ENCODE assay signal across 11 cellular contexts in genomic region chr14:52741865-52742264, GRCh38. TPM values are rescaled to one million over a fixed set of nuclear protein-coding genes. Genes with fewer than 3 reads are reported as not detected.
A peak's percentile ranks its signal among the peaks of the same experiment; 100 is the strongest.
DNase-seq lines count a peak whose midpoint lies in the region; ATAC-seq and TF ChIP-seq lines count a peak whose summit lies in the region.
"Had no signal": no experiment of that assay in that cellular context is flagged by ENCODE, and none has a peak within 500 bp of the region (broad histone marks: within the 10 kb centered on the region; RNA-seq: fewer than 3 reads in every experiment).

No MANE protein-coding gene starts in this region.

- no peak for DNase-seq in activated naive CD4-positive, alpha-beta T cell treated with anti-CD3 and anti-CD28 coated beads, Interleukin-2, amount 10 ng/mL, durations not matched to agents 7 days and 5 days
- no peak for DNase-seq in activated naive CD4-positive, alpha-beta T cell treated with anti-CD3 and anti-CD28 coated beads, Interleukin-2, amount 50 U/mL, for 16 hours
- DNase-seq in tibial nerve (ENCODE audit: low spot score in 2 of 2) (no peak), HuH-7.5 (ENCODE audit: low spot score) (no peak), mammary epithelial cell (no peak), breast epithelium (ENCODE audit: low spot score in 2 of 2) (no peak)
- DNase-seq: C1 segment of cervical spinal cord, sigmoid colon had no signal

- H3K79me2 ChIP-seq in mammary epithelial cell (ENCODE audit: insufficient read depth, low read length) = peaks cover 50% of the 10 kb centered on the region

- H3K27me3 Mint-ChIP-seq in activated naive CD4-positive, alpha-beta T cell treated with anti-CD3 and anti-CD28 coated beads, Interleukin-2, amount 10 ng/mL, durations not matched to agents 7 days and 5 days = no peaks in the 10 kb centered on the region
- H3K27me3 Mint-ChIP-seq in dendritic cell treated with granulocyte-macrophage colony-stimulating factor and Interleukin-4, amounts not matched to agents 40 ng/mL and 50 ng/mL, for 4 days = no peaks in the 10 kb centered on the region

- no peak overlapping the region for H2AFZ ChIP-seq in mammary epithelial cell (ENCODE audit: low read depth, low read length)

- no peaks in the 10 kb centered on the region for H3K9me3 Mint-ChIP-seq in activated naive CD4-positive, alpha-beta T cell treated with anti-CD3 and anti-CD28 coated beads, Interleukin-2, amount 10 ng/mL, durations not matched to agents 7 days and 5 days
- H3K9me3 Mint-ChIP-seq in dendritic cell treated with granulocyte-macrophage colony-stimulating factor and Interleukin-4, amounts not matched to agents 40 ng/mL and 50 ng/mL, for 4 days = no peaks in the 10 kb centered on the region

- H3K36me3 ChIP-seq in tibial nerve = peaks cover 0 to 11% (median 0%) of the 10 kb centered on the region in 3 donors
- H3K36me3 ChIP-seq in mammary epithelial cell (ENCODE audit: insufficient read depth, low read length) = peaks cover 2% of the 10 kb centered on the region
- no peaks in the 10 kb centered on the region for H3K36me3 ChIP-seq in breast epithelium
- H3K36me3 ChIP-seq: thoracic aorta had no signal

- H3K27ac Mint-ChIP-seq in activated naive CD4-positive, alpha-beta T cell treated with anti-CD3 and anti-CD28 coated beads, Interleukin-2, amount 10 ng/mL, durations not matched to agents 7 days and 5 days = peak overlapping the region; percentile 93
- H3K27ac Mint-ChIP-seq in dendritic cell treated with granulocyte-macrophage colony-stimulating factor and Interleukin-4, amounts not matched to agents 40 ng/mL and 50 ng/mL, for 4 days = peak overlapping the region; percentile 85

- in situ Hi-C loops in mammary epithelial cell (cut with MboI; ENCODE audit: low sequenced_read_pairs in 2 of 2) = no loop called here

- no peaks in the 10 kb centered on the region for H4K20me1 ChIP-seq in mammary epithelial cell (ENCODE audit: insufficient read depth, low read length)

- peaks cover 41% of the 10 kb centered on the region for H3K36me3 Mint-ChIP-seq in activated naive CD4-positive, alpha-beta T cell treated with anti-CD3 and anti-CD28 coated beads, Interleukin-2, amount 10 ng/mL, durations not matched to agents 7 days and 5 days
- H3K36me3 Mint-ChIP-seq in dendritic cell treated with granulocyte-macrophage colony-stimulating factor and Interleukin-4, amounts not matched to agents 40 ng/mL and 50 ng/mL, for 4 days (ENCODE audit: low read depth) = peaks cover 34% of the 10 kb centered on the region

- H3K27me3 ChIP-seq in tibial nerve (no peaks in the 10 kb centered on the region), mammary epithelial cell (ENCODE audit: insufficient read depth, low read length) (no peaks in the 10 kb centered on the region), breast epithelium (no peaks in the 10 kb centered on the region)
- H3K27me3 ChIP-seq: sigmoid colon had no signal

- no peak for TF ChIP-seq CTCF in tibial nerve (IDR thresholded peaks at IDR 0.05)
- TF ChIP-seq CTCF in mammary epithelial cell (conservative IDR thresholded peaks at IDR 0.05 in 1 of 2, IDR thresholded peaks at IDR 0.05 in 1 of 2; ENCODE audit: extremely low read depth in 1 of 2, insufficient read depth in 1 of 2, low read depth in 1 of 2, low read length in 2 of 2) = no peak
- no peak for TF ChIP-seq CTCF in breast epithelium (IDR thresholded peaks at IDR 0.05)

- no peak overlapping the region for H3K4me2 ChIP-seq in mammary epithelial cell (ENCODE audit: insufficient read depth, low read depth, low read length)

- peak overlapping the region; percentile 52 for H3K4me3 Mint-ChIP-seq in activated naive CD4-positive, alpha-beta T cell treated with anti-CD3 and anti-CD28 coated beads, Interleukin-2, amount 10 ng/mL, durations not matched to agents 7 days and 5 days
- peak overlapping the region; percentile 9 for H3K4me3 Mint-ChIP-seq in dendritic cell treated with granulocyte-macrophage colony-stimulating factor and Interleukin-4, amounts not matched to agents 40 ng/mL and 50 ng/mL, for 4 days

- no TSS peak for BruUV-seq in mammary epithelial cell (replicated peaks; lab: Mats Ljungman, UMichigan)

- dilution Hi-C loops in mammary epithelial cell (cut with HindIII; ENCODE audit: low sequenced_read_pairs) = no loop called here

- TF ChIP-seq EP300 in tibial nerve (IDR thresholded peaks at IDR 0.05) = no peak

- peaks cover 61% of the 10 kb centered on the region for H3K4me1 Mint-ChIP-seq in activated naive CD4-positive, alpha-beta T cell treated with anti-CD3 and anti-CD28 coated beads, Interleukin-2, amount 10 ng/mL, durations not matched to agents 7 days and 5 days
- H3K4me1 Mint-ChIP-seq in dendritic cell treated with granulocyte-macrophage colony-stimulating factor and Interleukin-4, amounts not matched to agents 40 ng/mL and 50 ng/mL, for 4 days (ENCODE audit: low read depth) = peaks cover 26% of the 10 kb centered on the region

- no peaks in the 10 kb centered on the region for H3K9me3 ChIP-seq in tibial nerve
- no peaks in the 10 kb centered on the region for H3K9me3 ChIP-seq in mammary epithelial cell (replicated peaks; ENCODE audit: insufficient read depth, low read length)
- no peaks in the 10 kb centered on the region for H3K9me3 ChIP-seq in breast epithelium
- H3K9me3 ChIP-seq: sigmoid colon, thoracic aorta had no signal

- H3K4me3 ChIP-seq in tibial nerve = no peak overlapping the region
- no peak overlapping the region for H3K4me3 ChIP-seq in mammary epithelial cell (replicated peaks in 1 of 3; ENCODE audit: insufficient read depth in 1 of 3, low read depth in 2 of 3, low read length in 3 of 3)
- no peak overlapping the region for H3K4me3 ChIP-seq in breast epithelium
- H3K4me3 ChIP-seq: sigmoid colon, thoracic aorta had no signal

- H3K27ac ChIP-seq in tibial nerve (peak overlapping the region in 3 of 4 donors; percentile 49 to 66 (median 50)), mammary epithelial cell (ENCODE audit: insufficient read depth, low read depth, low read length) (no peak overlapping the region), breast epithelium (no peak overlapping the region)
- H3K27ac ChIP-seq: thoracic aorta had no signal

- intact Hi-C loops in dendritic cell treated with granulocyte-macrophage colony-stimulating factor and Interleukin-4, amounts not matched to agents 40 ng/mL and 50 ng/mL, for 4 days (cut with micrococcal nuclease) = no loop called here
- intact Hi-C loops in mammary epithelial cell (cut with micrococcal nuclease) = no loop called here
- intact Hi-C loops in breast epithelium (cut with DNase I; ENCODE audit: low total_unique reads) = no loop called here

- peaks cover 0 to 16% (median 1%) of the 10 kb centered on the region in 4 donors for H3K4me1 ChIP-seq in tibial nerve
- H3K4me1 ChIP-seq in mammary epithelial cell (ENCODE audit: insufficient read depth, low read length) = peaks cover 4% of the 10 kb centered on the region
- no peaks in the 10 kb centered on the region for H3K4me1 ChIP-seq in breast epithelium
- H3K4me1 ChIP-seq: sigmoid colon had no signal

- no peak overlapping the region for H3K9ac ChIP-seq in mammary epithelial cell (ENCODE audit: insufficient read depth, low read length)

- peak; percentile 3 for ATAC-seq in HG03565 (IDR thresholded peaks at IDR 0.05; ENCODE audit: unreplicated experiment)

- TF ChIP-seq POLR2A in tibial nerve (IDR thresholded peaks at IDR 0.05) (no peak), breast epithelium (IDR thresholded peaks at IDR 0.05) (no peak)

- CTCF ChIA-PET in activated naive CD4-positive, alpha-beta T cell treated with anti-CD3 and anti-CD28 coated beads, Interleukin-2, amount 10 ng/mL, durations not matched to agents 7 days and 5 days (lab: Charles Lee) = interaction anchor here (0.6 kb wide), 1 partner anchor 1694 kb away, joined by 3 read pairs; no protein-coding TSS in a partner anchor
- CTCF ChIA-PET in mammary epithelial cell (lab: Charles Lee; ENCODE audit: low non-redundant PET) = no interaction called here

RNA-seq across cellular contexts. Expression of gene STYX, which starts 11.9 kb away (rescaled TPM):
- 10 to 100 TPM in 3 of 4 donors, 1 to 10 TPM in 1; 9.9 to 13.8 (median 11.8) TPM for total RNA-seq in tibial nerve
- 10 to 100 TPM; 14.0 to 23.2 TPM for total RNA-seq in mammary epithelial cell
- polyA plus RNA-seq in mammary epithelial cell = 5.5 TPM
- polyA minus RNA-seq in mammary epithelial cell = 5.0 TPM
- 10 to 100 TPM; 15.1 to 17.7 (median 16.0) TPM for total RNA-seq in breast epithelium

RNA-seq across cellular contexts. Expression of gene PSMC6, which starts 34.9 kb away (rescaled TPM):
- 10 to 100 TPM; 44.7 to 81.8 (median 68.3) TPM for total RNA-seq in tibial nerve
- 10 to 100 TPM; 57.0 to 83.3 TPM for total RNA-seq in mammary epithelial cell
- 43.7 TPM for polyA plus RNA-seq in mammary epithelial cell
- polyA minus RNA-seq in mammary epithelial cell = 42.0 TPM
- 100 to 1,000 TPM in 1 of 3 donors, 10 to 100 TPM in 2; 78.3 to 106 (median 89.9) TPM for total RNA-seq in breast epithelium

RNA-seq across cellular contexts. Expression of gene ERO1A, which starts 46.5 kb away (rescaled TPM):
- total RNA-seq in tibial nerve (10 to 100 TPM; 20.3 to 34.3 (median 31.3) TPM), mammary epithelial cell (100 to 1,000 TPM in 1 of 2 donors, 10 to 100 TPM in 1; 67.5 to 160 TPM), breast epithelium (10 to 100 TPM; 28.6 to 43.6 (median 37.0) TPM)
- 77.2 TPM for polyA plus RNA-seq in mammary epithelial cell
- polyA minus RNA-seq in mammary epithelial cell = 67.3 TPM

RNA-seq across cellular contexts. Expression of gene GNPNAT1, which starts 49.5 kb away (rescaled TPM):
- 10 to 100 TPM in 2 of 4 donors, 1 to 10 TPM in 2; 4.8 to 18.6 (median 9.5) TPM for total RNA-seq in tibial nerve
- 10 to 100 TPM; 24.0 to 44.9 TPM for total RNA-seq in mammary epithelial cell
- 23.4 TPM for polyA plus RNA-seq in mammary epithelial cell
- 27.6 TPM for polyA minus RNA-seq in mammary epithelial cell
- total RNA-seq in breast epithelium = 10 to 100 TPM; 13.1 to 21.2 (median 18.7) TPM

Comparison
In these comparisons a context has a peak if more than half of its experiments do, and no peak if none do; other contexts are left out.
1. H3K27ac ChIP-seq: peak in tibial nerve (3 of 4); none in mammary epithelial cell (single experiment) and breast epithelium (0 of 2).